ENCODE assay signal across 1 cellular context in the genomic region with DNA sequence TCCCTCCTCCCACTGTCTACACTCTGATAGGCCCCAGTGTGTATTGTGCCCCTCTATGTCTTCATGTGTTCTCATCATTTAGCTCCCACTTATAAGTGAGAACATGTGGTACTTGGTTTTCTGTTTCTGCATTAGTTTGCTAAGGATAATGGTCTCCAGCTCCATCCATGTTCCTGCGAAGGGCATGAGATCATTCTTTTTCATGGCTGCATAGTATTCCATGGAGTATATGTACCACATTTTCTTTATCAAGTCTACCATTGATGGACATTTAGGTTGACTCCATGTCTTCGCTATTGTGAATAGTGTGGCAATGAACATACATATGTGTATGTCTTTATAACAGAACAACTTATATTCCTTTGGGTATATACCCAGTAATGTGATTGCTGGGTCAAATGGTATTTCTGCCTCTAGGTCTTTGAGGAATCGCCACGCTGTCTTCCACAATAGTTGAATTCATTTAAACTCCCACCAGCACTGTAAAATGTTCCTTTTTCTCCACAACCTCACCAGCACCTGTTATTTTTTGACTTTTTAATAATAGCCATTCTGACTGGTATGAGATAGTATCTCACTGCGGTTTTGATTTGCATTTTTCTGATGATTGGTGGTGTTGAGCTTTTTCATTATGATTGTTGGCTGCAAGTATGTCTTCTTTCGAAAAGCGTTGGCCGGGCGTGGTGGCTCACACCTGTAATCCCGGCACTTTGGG.
A peak's percentile ranks its signal among the peaks of the same experiment; 100 is the strongest.
TF ChIP-seq lines count a peak whose summit lies in the region.

No MANE protein-coding gene starts in this region.

TF ChIP-seq in K562, 482 proteins besides CTCF, POLR2A, EP300 and RAD21:
- TF ChIP-seq HDAC1 (IDR thresholded peaks at IDR 0.05) (0 out of 4 replicates have a peak, but pooled peaks of 1 of the 2 experiments have one; percentile 54), CHD4 (IDR thresholded peaks at IDR 0.05; ENCODE audit: insufficient read depth, insufficient replicate concordance, low read depth, low read length, poor library complexity, severe bottlenecking) (peak; percentile 41), BCOR (IDR thresholded peaks at IDR 0.05) (peak; percentile 94), ARNT (IDR thresholded peaks at IDR 0.05) (peak in 1 of 2 experiments; percentile 45; a peak in 1 of 4 replicates), SMARCA5 (IDR thresholded peaks at IDR 0.05) (peak; percentile 67; the same call in 1 of the 2 replicates), KDM1A (IDR thresholded peaks at IDR 0.05) (peak; percentile 63 to 71), RBM25 (IDR thresholded peaks at IDR 0.05; ENCODE audit: low read depth, low read length, severe bottlenecking) (peak; percentile 60), ZNF146 (CRISPR knock-in tag; IDR thresholded peaks at IDR 0.05; ENCODE audit: unreplicated experiment) (peak; percentile 100), ZNF184 (CRISPR knock-in tag; IDR thresholded peaks at IDR 0.05) (peak; percentile 86), CBX3 (IDR thresholded peaks at IDR 0.05; ENCODE audit: borderline replicate concordance in 1 of 2, low read length in 2 of 2) (peak in 1 of 2 experiments; percentile 18; a peak in 2 of 3 replicates), HDAC2 (IDR thresholded peaks at IDR 0.05) (peak; percentile 51; the same call in 1 of the 2 replicates), PHF20 (IDR thresholded peaks at IDR 0.05; ENCODE audit: partially characterized antibody) (peak; percentile 28)
